ENCODE assay signal across 23 cellular contexts in the genomic region with DNA sequence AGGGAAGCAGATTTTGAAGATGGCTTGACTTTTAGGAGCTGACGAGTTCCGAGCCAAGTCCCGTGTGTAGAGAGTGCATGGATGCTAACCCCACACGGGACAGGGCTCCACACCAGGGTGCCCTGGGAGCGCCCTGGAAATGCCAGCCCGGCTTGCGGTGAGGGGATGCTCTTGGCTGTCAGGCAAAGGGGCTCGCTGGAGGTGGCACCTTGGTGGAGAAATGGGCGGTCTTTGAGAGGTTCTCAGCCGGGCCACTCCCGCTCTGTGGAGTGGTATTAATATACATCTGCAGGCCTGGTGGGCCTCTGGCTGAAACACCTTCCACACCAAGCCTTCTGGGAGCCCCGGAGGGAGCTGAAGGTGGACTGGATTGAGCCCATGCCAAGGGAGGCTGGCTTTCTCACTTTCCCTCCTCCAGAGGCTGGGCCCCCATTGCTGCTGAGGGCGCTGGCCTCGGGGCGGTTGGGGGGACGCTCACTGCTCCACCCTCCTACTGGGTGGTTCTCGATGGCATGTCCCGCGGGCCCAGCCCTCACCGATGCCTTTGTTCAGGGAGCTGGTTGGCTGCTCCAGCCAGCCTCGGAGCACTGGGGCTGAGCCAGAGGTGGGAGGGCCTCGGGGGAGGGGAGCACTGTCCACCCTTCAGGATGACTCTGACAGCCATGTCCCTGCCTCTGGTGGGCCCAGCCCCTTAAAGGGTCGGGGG.
"Had no signal": no experiment of that assay in that cellular context is flagged by ENCODE, and none has a peak within 500 bp of the region (broad histone marks: within the 10 kb centered on the region; RNA-seq: fewer than 3 reads in every experiment).

No MANE protein-coding gene starts in this region.

- ATAC-seq: activated T-cell treated with anti-CD3 and anti-CD28 coated beads, Interleukin-2, amount 50 U/mL, for 4 hours had no signal

- H3K9me3 ChIP-seq: Peyer's patch, SJCRH30, SK-N-SH had no signal

- H3K4me1 ChIP-seq: Peyer's patch had no signal

- H3K4me2 ChIP-seq: SK-N-SH had no signal

- H3K4me3 ChIP-seq: Peyer's patch, SJCRH30 had no signal

- H3K27ac ChIP-seq: brain microvascular endothelial cell, RWPE1, SJCRH30, VCaP had no signal

- H3K27me3 ChIP-seq: Peyer's patch, SJCRH30 had no signal

- DNase-seq: activated CD4-positive, alpha-beta memory T cell treated with anti-CD3 and anti-CD28 coated beads for 36 hours; activated CD4-positive, alpha-beta T cell treated with anti-CD3 and anti-CD28 coated beads, Interleukin-2, amount 10 ng/mL, durations not matched to agents 7 days and 5 days; activated CD4-positive, CD25-positive, alpha-beta regulatory T cell; activated CD8-positive, alpha-beta memory T cell treated with anti-CD3 and anti-CD28 coated beads for 24 hours; activated effector memory CD4-positive, alpha-beta T cell treated with anti-CD3 and anti-CD28 coated beads, Interleukin-2, amount 50 U/mL, for 16 hours; activated naive CD4-positive, alpha-beta T cell treated with anti-CD3 and anti-CD28 coated beads for 36 hours; activated naive CD8-positive, alpha-beta T cell treated with anti-CD3 and anti-CD28 coated beads for 36 hours; activated T-cell treated with anti-CD3 and anti-CD28 coated beads, Interleukin-2, amount 50 U/mL, for 4 hours; brain microvascular endothelial cell; KG1; NCI-H1048; NCI-H146; NCI-H187 treated with DMSO at 0.1 percent for 48 hours; NCI-H2081 treated with DMSO at 0.1 percent for 48 hours; NCI-H446; NCI-H524; Peyer's patch; Right ventricle myocardium superior; SJCRH30; SK-N-SH; T-helper 1 cell had no signal

- H3K9ac ChIP-seq: SK-N-SH had no signal

- H3K36me3 ChIP-seq: brain microvascular endothelial cell, Peyer's patch, SJCRH30 had no signal
